7 cellular contexts compared by ENCODE assay signal in genomic region chr3:57078366-57079220, GRCh38. TPM values are rescaled to one million over a fixed set of nuclear protein-coding genes. Genes with fewer than 3 reads are reported as not detected.
DNase-seq lines count a peak whose midpoint lies in the region; TF ChIP-seq lines count a peak whose summit lies in the region.

No MANE protein-coding gene starts in this region.

- H3K9me3 ChIP-seq in HUES6 (ENCODE audit: control insufficient read depth, insufficient read depth, low read depth, low read length) (no peaks in the 10 kb centered on the region), WERI-Rb-1 (ENCODE audit: severe bottlenecking) (no peaks in the 10 kb centered on the region)

- peak overlapping the region; percentile 71 for H3K4me3 Mint-ChIP-seq in mesothelial cell of epicardium

- peaks cover 8% of the 10 kb centered on the region for H3K27me3 Mint-ChIP-seq in mesothelial cell of epicardium (ENCODE audit: low read depth)

- H3K27me3 ChIP-seq in HUES6 (ENCODE audit: control insufficient read depth, insufficient read depth, low read length) (peaks cover 23% of the 10 kb centered on the region), WERI-Rb-1 (ENCODE audit: insufficient read depth, low read depth, severe bottlenecking) (no peaks in the 10 kb centered on the region)

- H3K4me3 ChIP-seq in HUES6 (ENCODE audit: low read depth, low read length) = peak overlapping the region; percentile 93
- peak overlapping the region; percentile 73 for H3K4me3 ChIP-seq in WERI-Rb-1 (ENCODE audit: low read depth, low read length)

- TF ChIP-seq CTCF in WERI-Rb-1 (IDR thresholded peaks at IDR 0.05; ENCODE audit: low read depth, low read length) (no peak), mesothelial cell of epicardium (IDR thresholded peaks at IDR 0.05; ENCODE audit: unreplicated experiment) (no peak)

- peaks cover 13% of the 10 kb centered on the region for H3K4me1 ChIP-seq in HUES6 (ENCODE audit: control insufficient read depth, insufficient read depth, low read length)

- no peaks in the 10 kb centered on the region for H3K9me3 Mint-ChIP-seq in mesothelial cell of epicardium

- H3K27ac ChIP-seq in HUES6 (ENCODE audit: low read depth, low read length) = peak overlapping the region; percentile 57; the same call in 1 of the 2 replicates
- H3K27ac ChIP-seq in WERI-Rb-1 = no peak overlapping the region; the same call in 1 of the 2 replicates
- peak overlapping the region; percentile 58 for H3K27ac ChIP-seq in substantia nigra (ENCODE audit: low read depth, low read length, poor library complexity, severe bottlenecking)

- no peaks in the 10 kb centered on the region for H3K36me3 Mint-ChIP-seq in mesothelial cell of epicardium

- H3K27ac Mint-ChIP-seq in mesothelial cell of epicardium = no peak overlapping the region

- H3K36me3 ChIP-seq in HUES6 (ENCODE audit: control insufficient read depth, insufficient read depth, low read length) = no peaks in the 10 kb centered on the region
- H3K36me3 ChIP-seq in WERI-Rb-1 = no peaks in the 10 kb centered on the region

- no peak for TF ChIP-seq POLR2A in erythroblast (IDR thresholded peaks at IDR 0.05; ENCODE audit: low read length)

- peaks cover 2% of the 10 kb centered on the region for H3K4me1 Mint-ChIP-seq in mesothelial cell of epicardium

- peak overlapping the region; percentile 69 for H3K9ac ChIP-seq in HUES6 (ENCODE audit: low read length)

- DNase-seq in ELF-1 (ENCODE audit: low read depth, low spot score) = peak; percentile 74
- peak; percentile 53 for DNase-seq in WERI-Rb-1
- DNase-seq in erythroblast (lab: John Stamatoyannopoulos, UW) = peak; percentile 5 to 16
- peak in 1 of 2 experiments; percentile 70 for DNase-seq in mesothelial cell of epicardium (ENCODE audit: low spot score in 2 of 2, unreplicated experiment in 2 of 2)
- peak in 31 of 49 donors; percentile 4 to 63 (median 33) for DNase-seq in substantia nigra (lab: John Stamatoyannopoulos, UW)
- no peak for DNase-seq in activated CD4-positive, CD25-positive, alpha-beta regulatory T cell treated with anti-CD3 and anti-CD28 coated beads, Interleukin-2, amount 50 U/mL, for 72 hours

RNA-seq across cellular contexts. Expression of gene SPATA12, which starts 18.1 kb away (rescaled TPM):
- total RNA-seq in mesothelial cell of epicardium = not detected in 3 replicates
